14 cellular contexts compared by ENCODE assay signal in the genomic region with DNA sequence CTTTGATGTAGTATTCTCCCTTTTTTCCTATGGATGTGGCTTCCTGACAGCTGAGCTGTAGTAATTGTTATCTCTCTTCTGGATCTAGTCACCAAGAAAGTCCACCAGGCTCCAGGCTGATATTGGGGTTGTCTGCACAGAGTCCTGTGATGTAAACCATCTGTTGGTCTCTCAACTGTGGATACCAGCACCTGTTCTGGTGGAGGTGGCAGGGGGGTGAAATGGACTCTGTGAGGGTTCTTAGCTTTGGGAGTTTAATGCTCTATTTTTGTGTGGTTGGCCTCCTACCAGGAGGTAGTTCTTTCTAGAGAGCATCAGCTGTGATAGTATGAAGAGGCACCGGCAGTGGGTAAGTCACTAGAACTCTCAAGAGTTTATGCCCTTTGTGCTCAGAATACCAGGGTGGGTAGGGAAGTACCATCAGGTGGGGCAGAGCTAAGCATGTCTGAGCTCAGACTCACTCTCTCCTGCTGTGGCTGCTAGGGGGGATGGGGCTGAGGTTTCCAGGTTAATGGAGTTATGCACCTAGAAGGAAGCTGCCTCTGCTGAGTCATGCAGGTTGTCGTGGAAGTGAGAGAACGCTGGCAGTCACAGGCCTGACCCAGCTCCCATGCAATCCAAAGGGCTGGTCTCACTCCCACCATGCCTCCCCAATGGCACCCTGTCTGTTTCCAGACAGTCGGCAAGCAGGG. TPM values are rescaled to one million over a fixed set of nuclear protein-coding genes. Genes with fewer than 3 reads are reported as not detected.
A peak's percentile ranks its signal among the peaks of the same experiment; 100 is the strongest.
DNase-seq lines count a peak whose midpoint lies in the region; ATAC-seq, FAIRE-seq and TF ChIP-seq lines count a peak whose summit lies in the region.
"Had no signal": no experiment of that assay in that cellular context is flagged by ENCODE, and none has a peak within 500 bp of the region (broad histone marks: within the 10 kb centered on the region; RNA-seq: fewer than 3 reads in every experiment).

No MANE protein-coding gene starts in this region.

- DNase-seq in A549 (ENCODE audit: low read depth in 1 of 2, low spot score in 1 of 2) (peak in 1 of 2 experiments; percentile 59), HK-2 (ENCODE audit: unreplicated experiment) (peak; percentile 72), WTC11 (ENCODE audit: low spot score) (peak; percentile 24), kidney tubule cell (ENCODE audit: low spot score) (peak; percentile 98), COR-L47 (lab: John Stamatoyannopoulos, UW) (no peak), HuH-7 (ENCODE audit: low spot score) (no peak)
- DNase-seq in activated CD4-positive, alpha-beta T cell treated with anti-CD3 and anti-CD28 coated beads for 48 hours = no peak
- DNase-seq: AML-193, head of caudate nucleus, NCI-H146 had no signal

- CTCF ChIA-PET in A549 (lab: Yijun Ruan, JAX) (interaction anchor here (1.1 kb wide), 1 partner anchor 14 kb away, joined by 3 read pairs; no protein-coding TSS in a partner anchor), WTC11 (lab: Charles Lee) (interaction anchor here (0.6 to 1.5 kb wide), 4 partner anchors 8 to 614 kb away, joined by 3 to 4 read pairs (median 3); no protein-coding TSS in a partner anchor)

- peaks cover 20% of the 10 kb centered on the region for H3K4me1 ChIP-seq in A549

- peaks cover 39% of the 10 kb centered on the region for H3K36me3 Mint-ChIP-seq in WTC11

- H3K4me3 ChIP-seq in A549 = no peak overlapping the region

- no peak for TF ChIP-seq POLR2A in A549 (IDR thresholded peaks at IDR 0.05; ENCODE audit: low read length)

- WGBS in A549 (ENCODE audit: missing lambda C conversion rate) = 71% methylated on average over 4 of the region's 4 CpGs

- H3K27ac Mint-ChIP-seq in WTC11 = no peak overlapping the region; the same call in 1 of the 2 replicates
- H3K27ac Mint-ChIP-seq: activated T-helper 1 cell treated with anti-CD3 and anti-CD28 coated beads, Interleukin-12 subunit alpha, Interleukin-12 subunit beta, Interleukin-2, Interleukin-4 antibody, amounts not matched to agents 30 ng/mL and 10 ng/mL and 1 ng/mL, durations not matched to agents 14 hours and 24 hours and 36 hours had no signal

- H3K4me1 Mint-ChIP-seq in WTC11 = peaks cover 21% of the 10 kb centered on the region

- H3K27me3 Mint-ChIP-seq in WTC11 (ENCODE audit: low read depth) = no peaks in the 10 kb centered on the region; the same call in 1 of the 2 replicates

- no peak for FAIRE-seq in A549 (lab: Jason Lieb, UNC)

- TF ChIP-seq CTCF in A549 (IDR thresholded peaks at IDR 0.05) (no peak), WTC11 (IDR thresholded peaks at IDR 0.05) (no peak)

- ATAC-seq in A549 (peak; percentile 68 to 78; a peak in 4 of 6 replicates), WTC11 (peak; percentile 93), GM19324 (IDR thresholded peaks at IDR 0.05; ENCODE audit: low FRiP score, unreplicated experiment) (no peak)

- H3K4me2 ChIP-seq in A549 = peak overlapping the region; percentile 2; the same call in 1 of the 3 replicates

- H3K9me3 ChIP-seq in A549 = peaks cover 12% of the 10 kb centered on the region

- TF ChIP-seq RAD21 in A549 (conservative IDR thresholded peaks at IDR 0.05 in 1 of 2, IDR thresholded peaks at IDR 0.05 in 1 of 2) = no peak

- peaks cover 43% of the 10 kb centered on the region for H3K9me3 Mint-ChIP-seq in WTC11

- POLR2A ChIA-PET in A549 (lab: Yijun Ruan, JAX) (interaction anchor here (1.4 kb wide), 1 partner anchor 229 kb away, joined by 8 read pairs; the partner anchor contains the start of gene SMIM10L1), WTC11 (lab: Charles Lee) (no interaction called here)

- TF ChIP-seq EP300 in A549 (IDR thresholded peaks at IDR 0.05) = no peak

- H3K4me3 Mint-ChIP-seq in WTC11 = no peak overlapping the region
- H3K4me3 Mint-ChIP-seq: activated T-helper 1 cell treated with anti-CD3 and anti-CD28 coated beads, Interleukin-12 subunit alpha, Interleukin-12 subunit beta, Interleukin-2, Interleukin-4 antibody, amounts not matched to agents 30 ng/mL and 10 ng/mL and 1 ng/mL, durations not matched to agents 14 hours and 24 hours and 36 hours had no signal

- H3K27ac ChIP-seq in A549 = peak overlapping the region; percentile 25 to 79; a peak in 5 of 6 replicates

TF ChIP-seq in A549, 52 proteins besides CTCF, POLR2A, EP300 and RAD21 (continues in another document):
- TF ChIP-seq RARB (CRISPR knock-in tag; IDR thresholded peaks at IDR 0.05) (no peak), SREBF2 (IDR thresholded peaks at IDR 0.05) (no peak), KDM1A (IDR thresholded peaks at IDR 0.05; ENCODE audit: low read depth) (no peak), BHLHE40 (IDR thresholded peaks at IDR 0.05; ENCODE audit: low read depth, low read length) (no peak), MAFK (IDR thresholded peaks at IDR 0.05; ENCODE audit: partially characterized antibody) (peak; percentile 53), POLR2AphosphoS2 (conservative IDR thresholded peaks at IDR 0.05; ENCODE audit: low read length) (no peak), ZSCAN20 (CRISPR knock-in tag; IDR thresholded peaks at IDR 0.05) (no peak), FOSL2 (IDR thresholded peaks at IDR 0.05) (no peak), FOSL2 (CRISPR knock-in tag; IDR thresholded peaks at IDR 0.05) (peak; percentile 17; the same call in 1 of the 2 replicates)
- TF ChIP-seq, protein P1, sequence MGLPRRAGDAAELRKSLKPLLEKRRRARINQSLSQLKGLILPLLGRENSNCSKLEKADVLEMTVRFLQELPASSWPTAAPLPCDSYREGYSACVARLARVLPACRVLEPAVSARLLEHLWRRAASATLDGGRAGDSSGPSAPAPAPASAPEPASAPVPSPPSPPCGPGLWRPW (IDR thresholded peaks at IDR 0.05) = no peak
- TF ChIP-seq, protein P2, sequence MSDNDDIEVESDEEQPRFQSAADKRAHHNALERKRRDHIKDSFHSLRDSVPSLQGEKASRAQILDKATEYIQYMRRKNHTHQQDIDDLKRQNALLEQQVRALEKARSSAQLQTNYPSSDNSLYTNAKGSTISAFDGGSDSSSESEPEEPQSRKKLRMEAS (IDR thresholded peaks at IDR 0.05) = 0 out of 2 replicates have a peak, but pooled peaks have one; percentile 22

TF ChIP-seq in WTC11, 78 proteins besides CTCF, POLR2A, EP300 and RAD21 (continues in another document):
- peak; percentile 91 for TF ChIP-seq NFE2L1 (CRISPR knock-in tag; IDR thresholded peaks at IDR 0.05)

RNA-seq across cellular contexts. Expression of gene TAS2R14, which starts 3.0 kb away (rescaled TPM):
- polyA plus RNA-seq in A549 (2011; rRNA removed) = 3.1 and 4.1 TPM in 2 replicates
- polyA plus RNA-seq in A549 (2012; cell fraction: cytosol; rRNA removed) = 0.38 and 0.48 TPM in 2 replicates
- polyA plus RNA-seq in A549 (2012; cell fraction: nucleus; rRNA removed) = 2.6 and 4.3 TPM in 2 replicates
- 0.70 to 0.94 TPM (median 0.80 TPM) in 3 replicates for polyA plus RNA-seq in A549 (2017; fragmentation: RNase III; extraction: RNeasy Plus Mini Kit Qiagen cat#74134 plus additional on column Dnase treatment)
- polyA minus RNA-seq in A549 (2011; rRNA and poly(A)+ RNA removed) = 3.7 and 3.9 TPM in 2 replicates
- total RNA-seq in WTC11 (2021) = 1.1 to 1.3 TPM (median 1.1 TPM) in 3 replicates

RNA-seq across cellular contexts. Expression of gene PRH2, which starts 13.0 kb away (rescaled TPM):
- 0.25 and 0.39 TPM in 2 replicates for polyA plus RNA-seq in A549 (2011; rRNA removed)
- polyA plus RNA-seq in A549 (2012; cell fraction: cytosol; rRNA removed) = 0.15 and 0.22 TPM in 2 replicates
- 1.2 TPM in 1 of 2 replicates, not detected in the other for polyA plus RNA-seq in A549 (2012; cell fraction: nucleus; rRNA removed)
- 0.19 TPM in 1 of 3 replicates, not detected in the others for polyA plus RNA-seq in A549 (2017; fragmentation: RNase III; extraction: RNeasy Plus Mini Kit Qiagen cat#74134 plus additional on column Dnase treatment)
- 3.0 and 4.6 TPM in 2 replicates for polyA minus RNA-seq in A549 (2011; rRNA and poly(A)+ RNA removed)
- 0.52 TPM in 1 of 3 replicates, not detected in the others for total RNA-seq in WTC11 (2021)
- total RNA-seq: activated T-helper 1 cell treated with anti-CD3 and anti-CD28 coated beads, Interleukin-12 subunit alpha, Interleukin-12 subunit beta, Interleukin-2, Interleukin-4 antibody, amounts not matched to agents 30 ng/mL and 10 ng/mL and 1 ng/mL, durations not matched to agents 14 hours and 24 hours and 36 hours; OCI-LY7; skeletal muscle tissue had no signal

RNA-seq across cellular contexts. Expression of gene TAS2R13, which starts 32.7 kb away (rescaled TPM):
- polyA plus RNA-seq in A549 (2011; rRNA removed) = 0.19 and 0.28 TPM in 2 replicates
- not detected in 2 replicates for polyA plus RNA-seq in A549 (2012; cell fraction: cytosol; rRNA removed)
- 0.06 and 0.09 TPM in 2 replicates for polyA plus RNA-seq in A549 (2012; cell fraction: nucleus; rRNA removed)
- polyA plus RNA-seq in A549 (2017; fragmentation: RNase III; extraction: RNeasy Plus Mini Kit Qiagen cat#74134 plus additional on column Dnase treatment) = not detected in 3 replicates
- 1.7 and 2.2 TPM in 2 replicates for polyA minus RNA-seq in A549 (2011; rRNA and poly(A)+ RNA removed)
- total RNA-seq in WTC11 (2021) = 0.37 to 0.62 TPM (median 0.37 TPM) in 3 replicates

RNA-seq across cellular contexts. Expression of gene TAS2R50, which starts 44.6 kb away (rescaled TPM):
- polyA plus RNA-seq in A549 (2011; rRNA removed) = 0.25 and 0.27 TPM in 2 replicates
- not detected in 2 replicates for polyA plus RNA-seq in A549 (2012; cell fraction: cytosol; rRNA removed)
- polyA plus RNA-seq in A549 (2012; cell fraction: nucleus; rRNA removed) = 0.10 and 0.16 TPM in 2 replicates
- polyA plus RNA-seq in A549 (2017; fragmentation: RNase III; extraction: RNeasy Plus Mini Kit Qiagen cat#74134 plus additional on column Dnase treatment) = not detected in 3 replicates
- 5.4 and 6.9 TPM in 2 replicates for polyA minus RNA-seq in A549 (2011; rRNA and poly(A)+ RNA removed)
- total RNA-seq in WTC11 (2021) = 0.25 to 0.73 TPM (median 0.59 TPM) in 3 replicates

RNA-seq across cellular contexts. Expression of gene TAS2R20, which starts 56.0 kb away (rescaled TPM):
- polyA plus RNA-seq in A549 (2011; rRNA removed) (0.89 and 1.4 TPM in 2 replicates), A549 (2017; fragmentation: RNase III; extraction: RNeasy Plus Mini Kit Qiagen cat#74134 plus additional on column Dnase treatment) (0.15 to 0.21 TPM (median 0.15 TPM) in 3 replicates)
- 0.04 TPM in 1 of 2 replicates, not detected in the other for polyA plus RNA-seq in A549 (2012; cell fraction: cytosol; rRNA removed)
- 0.65 and 1.3 TPM in 2 replicates for polyA plus RNA-seq in A549 (2012; cell fraction: nucleus; rRNA removed)
- 4.2 and 4.5 TPM in 2 replicates for polyA minus RNA-seq in A549 (2011; rRNA and poly(A)+ RNA removed)
- total RNA-seq in WTC11 (2021) = 0.73 to 0.81 TPM (median 0.73 TPM) in 3 replicates

Comparison
In these comparisons a context has a peak if more than half of its experiments do, and no peak if none do; other contexts are left out.
1. DNase-seq: peak in HK-2 (single experiment), WTC11 (single experiment) and kidney tubule cell (single experiment); none in COR-L47 (single experiment), activated CD4-positive, alpha-beta T cell treated with anti-CD3 and anti-CD28 coated beads for 48 hours (single experiment) and HuH-7 (single experiment).